In the genomic region with DNA sequence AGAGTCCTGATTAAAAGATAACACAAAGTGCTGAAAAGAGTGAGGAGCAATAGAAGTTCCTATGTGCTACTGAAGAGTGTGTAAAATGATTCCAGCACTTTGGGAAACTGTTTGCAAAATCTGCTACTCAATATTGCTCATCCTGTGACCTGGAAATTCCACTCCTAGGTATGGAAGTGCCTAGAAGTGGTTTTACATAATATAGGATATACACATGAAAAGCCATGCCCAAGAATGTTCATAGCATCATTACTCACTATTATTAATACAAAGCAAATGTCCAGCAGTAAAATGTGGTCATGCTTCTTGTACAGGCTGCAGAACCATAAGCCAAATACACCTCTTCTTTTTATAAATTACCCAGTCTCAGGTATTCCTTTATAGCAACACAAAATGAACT, we compare ENCODE assay signal across 1 cellular context. TPM values are rescaled to one million over a fixed set of nuclear protein-coding genes. Genes with fewer than 3 reads are reported as not detected.
"Had no signal": no experiment of that assay in that cellular context is flagged by ENCODE, and none has a peak within 500 bp of the region (broad histone marks: within the 10 kb centered on the region; RNA-seq: fewer than 3 reads in every experiment).

No MANE protein-coding gene starts in this region.

RNA-seq across cellular contexts. Expression of gene CNIH3, which starts 53.2 kb away (rescaled TPM):
- total RNA-seq: ascending aorta had no signal
